In the genomic region with DNA sequence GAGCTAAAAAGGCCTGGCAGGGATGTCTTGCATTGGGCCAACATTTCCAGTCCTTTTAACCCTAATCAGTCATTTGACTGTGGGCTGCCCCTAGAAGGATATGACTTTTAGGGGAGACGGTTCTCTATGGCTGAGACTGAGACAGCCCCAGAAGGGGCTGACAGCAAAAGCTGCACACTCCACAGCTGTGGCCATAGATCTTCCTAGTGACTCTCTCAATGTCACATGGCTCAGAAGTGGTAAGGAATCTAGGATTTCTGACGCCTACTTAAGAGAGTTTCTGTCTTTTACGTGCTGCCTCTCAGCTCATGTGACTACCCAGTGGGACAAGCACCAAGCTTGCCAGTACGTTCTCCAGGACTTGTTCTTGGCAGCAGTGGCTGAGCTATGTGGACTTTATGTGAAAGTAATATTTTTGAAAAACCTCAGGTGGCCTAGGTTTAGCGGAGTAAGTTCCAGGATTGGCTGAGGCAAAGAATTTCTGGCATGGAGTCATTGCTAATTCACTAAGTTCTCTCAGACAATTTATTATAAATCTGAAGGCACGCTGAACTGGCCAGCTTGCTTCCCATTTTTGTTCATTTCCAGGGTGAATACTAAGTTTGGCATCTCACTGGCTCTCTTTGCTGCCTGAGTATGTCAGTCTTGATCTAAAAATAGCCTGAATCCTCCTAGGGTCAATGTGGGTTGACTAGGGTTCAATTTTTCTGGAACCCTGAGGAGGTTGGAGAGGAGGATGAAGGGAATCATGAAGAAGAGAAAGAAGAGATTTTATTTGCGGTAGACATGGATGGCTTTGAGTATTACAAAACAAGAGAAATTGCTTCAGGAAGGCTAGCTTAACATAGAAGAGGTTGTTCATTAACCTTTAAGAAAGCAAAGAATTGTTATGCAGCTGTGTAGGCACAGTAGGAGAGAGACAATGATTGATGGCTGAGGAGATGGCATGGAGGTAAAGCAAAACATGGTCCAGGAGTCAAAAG, we compare ENCODE assay signal across 11 cellular contexts.
DNase-seq lines count a peak whose midpoint lies in the region; ATAC-seq and TF ChIP-seq lines count a peak whose summit lies in the region.
"Had no signal": no experiment of that assay in that cellular context is flagged by ENCODE, and none has a peak within 500 bp of the region (broad histone marks: within the 10 kb centered on the region; RNA-seq: fewer than 3 reads in every experiment).

No MANE protein-coding gene starts in this region.

- 43 to 68% (median 59%) methylated on average over 7 of the region's 7 CpGs for WGBS in adrenal gland, 4 donors

- H3K27ac ChIP-seq in HL-60 (replicated peaks): peak overlapping the region; percentile 25; the same call in 1 of the 2 replicates
- peak overlapping the region; percentile 87 to 96 for H3K27ac ChIP-seq in coronary artery
- H3K27ac ChIP-seq in layer of hippocampus (ENCODE audit: low read depth, low read length): peak overlapping the region; percentile 39
- peak overlapping the region; percentile 53 for H3K27ac ChIP-seq in stomach smooth muscle (ENCODE audit: low read length)
- H3K27ac ChIP-seq in adrenal gland: peak overlapping the region in 1 of 5 donors; percentile 44
- H3K27ac ChIP-seq: neural progenitor cell had no signal

- no peak for TF ChIP-seq POLR2A in adrenal gland (IDR thresholded peaks at IDR 0.05)

- no peak for ATAC-seq in activated CD4-positive, CD25-positive, alpha-beta regulatory T cell treated with anti-CD3 and anti-CD28 coated beads, Interleukin-2, amount 50 U/mL, for 24 hours

- intact Hi-C loops in adrenal gland (cut with DNase I): no loop called here

- DNase-seq in HL-60 (ENCODE audit: low read depth in 1 of 2, low spot score in 1 of 2): no peak
- peak; percentile 85 for DNase-seq in coronary artery (ENCODE audit: low spot score)
- DNase-seq in adrenal gland: no peak
- no peak for DNase-seq in NCI-H2029 (lab: John Stamatoyannopoulos, UW)
- DNase-seq in activated CD4-positive, alpha-beta T cell treated with anti-CD3 and anti-CD28 coated beads, Interleukin-2, amount 50 U/mL, for 1 hour: no peak
- DNase-seq: activated CD4-positive, alpha-beta T cell treated with anti-CD3 and anti-CD28 coated beads for 4 hours; CD4-positive, alpha-beta T cell had no signal

- no peak for TF ChIP-seq CTCF in HL-60 (IDR thresholded peaks at IDR 0.05; ENCODE audit: insufficient read depth, low read length)
- no peak for TF ChIP-seq CTCF in coronary artery (IDR thresholded peaks at IDR 0.05)
- no peak for TF ChIP-seq CTCF in adrenal gland (IDR thresholded peaks at IDR 0.05)

- H3K27me3 ChIP-seq in HL-60 (ENCODE audit: insufficient read depth, poor library complexity, severe bottlenecking): no peaks in the 10 kb centered on the region
- H3K27me3 ChIP-seq in layer of hippocampus (ENCODE audit: control insufficient read depth, insufficient read depth, low read length): no peaks in the 10 kb centered on the region
- H3K27me3 ChIP-seq in stomach smooth muscle (ENCODE audit: control insufficient read depth in 1 of 2, insufficient read depth in 2 of 2, low read length in 2 of 2): no peaks in the 10 kb centered on the region
- H3K27me3 ChIP-seq in adrenal gland: no peaks in the 10 kb centered on the region
- H3K27me3 ChIP-seq: neural progenitor cell had no signal

- no peak overlapping the region for H3K9ac ChIP-seq in stomach smooth muscle (ENCODE audit: low read length in 2 of 2)
- H3K9ac ChIP-seq: neural progenitor cell had no signal

- H3K4me3 ChIP-seq in HL-60 (replicated peaks; ENCODE audit: insufficient read depth, low read length) (no peak overlapping the region), coronary artery (peak overlapping the region; percentile 2), stomach smooth muscle (ENCODE audit: low read length in 2 of 2) (peak overlapping the region in 1 of 2 donors; percentile 15), adrenal gland (no peak overlapping the region)
- H3K4me3 ChIP-seq: neural progenitor cell had no signal

- no peaks in the 10 kb centered on the region for H3K36me3 ChIP-seq in stomach smooth muscle (ENCODE audit: control insufficient read depth in 2 of 2, insufficient read depth in 2 of 2, low read length in 2 of 2)
- H3K36me3 ChIP-seq in adrenal gland (replicated peaks in 1 of 2): no peaks in the 10 kb centered on the region
- H3K36me3 ChIP-seq: neural progenitor cell had no signal

- H3K9me3 ChIP-seq in stomach smooth muscle (ENCODE audit: control insufficient read depth in 2 of 2, low read length in 2 of 2) (no peaks in the 10 kb centered on the region), adrenal gland (replicated peaks in 1 of 3) (peaks cover 0 to 8% (median 0%) of the 10 kb centered on the region in 3 donors)

- H3K4me1 ChIP-seq in stomach smooth muscle (ENCODE audit: control insufficient read depth, insufficient read depth, low read length) (peaks cover 7% of the 10 kb centered on the region), adrenal gland (replicated peaks in 1 of 2) (no peaks in the 10 kb centered on the region)
